Comparison of ENCODE assay signal across 8 cellular contexts in genomic region chr1:206723500-206724472, GRCh38.
A peak's percentile ranks its signal among the peaks of the same experiment; 100 is the strongest.
DNase-seq lines count a peak whose midpoint lies in the region; ATAC-seq and TF ChIP-seq lines count a peak whose summit lies in the region.

No MANE protein-coding gene starts in this region.

- H3K4me1 ChIP-seq in rectal smooth muscle tissue (ENCODE audit: control insufficient read depth, insufficient read depth, low read length): peaks cover 11% of the 10 kb centered on the region

- DNase-seq in ELF-1 (ENCODE audit: low read depth, low spot score): peak; percentile 64
- DNase-seq in RWPE1 (ENCODE audit: low spot score): peak; percentile 92
- DNase-seq in glomerular visceral epithelial cell (ENCODE audit: extremely low spot score): peak; percentile 93
- no peak for DNase-seq in Ammon's horn (ENCODE audit: low spot score)
- DNase-seq in DMS53 treated with DMSO at 0.1 percent for 48 hours (lab: John Stamatoyannopoulos, UW; ENCODE audit: unreplicated experiment): no peak

- H3K27me3 ChIP-seq in rectal smooth muscle tissue (ENCODE audit: control insufficient read depth, insufficient read depth, low read length): no peaks in the 10 kb centered on the region

- no peak overlapping the region for H3K9ac ChIP-seq in rectal smooth muscle tissue (ENCODE audit: low read length)

- H3K4me3 ChIP-seq in rectal smooth muscle tissue (ENCODE audit: low read length): no peak overlapping the region

- ATAC-seq in HG02970 (IDR thresholded peaks at IDR 0.05; ENCODE audit: low FRiP score, unreplicated experiment) (no peak), HG02571 (IDR thresholded peaks at IDR 0.05; ENCODE audit: unreplicated experiment) (no peak)

- TF ChIP-seq CTCF in RWPE1 (conservative IDR thresholded peaks at IDR 0.05; ENCODE audit: low read depth): no peak

- POLR2A ChIA-PET in RWPE1 (lab: Yijun Ruan, JAX; ENCODE audit: low non-redundant PET): no interaction called here

- H3K36me3 ChIP-seq in rectal smooth muscle tissue (ENCODE audit: control insufficient read depth, insufficient read depth, low read length): no peaks in the 10 kb centered on the region

- CTCF ChIA-PET in RWPE1 (lab: Yijun Ruan, JAX): interaction anchor here (0.6 to 4.0 kb wide), 5 partner anchors 10 to 244 kb away, joined by 3 to 16 read pairs (median 3); no protein-coding TSS in a partner anchor

- H3K27ac ChIP-seq in RWPE1 (peak overlapping the region; percentile 92), rectal smooth muscle tissue (ENCODE audit: low read depth, low read length) (peak overlapping the region; percentile 15)

Comparison
In these comparisons a context has a peak if more than half of its experiments do, and no peak if none do; other contexts are left out.
1. DNase-seq: peak in ELF-1 (single experiment), RWPE1 (single experiment) and glomerular visceral epithelial cell (single experiment); none in Ammon's horn (single experiment) and DMS53 treated with DMSO at 0.1 percent for 48 hours (single experiment).